8 cellular contexts compared by ENCODE assay signal in the genomic region with DNA sequence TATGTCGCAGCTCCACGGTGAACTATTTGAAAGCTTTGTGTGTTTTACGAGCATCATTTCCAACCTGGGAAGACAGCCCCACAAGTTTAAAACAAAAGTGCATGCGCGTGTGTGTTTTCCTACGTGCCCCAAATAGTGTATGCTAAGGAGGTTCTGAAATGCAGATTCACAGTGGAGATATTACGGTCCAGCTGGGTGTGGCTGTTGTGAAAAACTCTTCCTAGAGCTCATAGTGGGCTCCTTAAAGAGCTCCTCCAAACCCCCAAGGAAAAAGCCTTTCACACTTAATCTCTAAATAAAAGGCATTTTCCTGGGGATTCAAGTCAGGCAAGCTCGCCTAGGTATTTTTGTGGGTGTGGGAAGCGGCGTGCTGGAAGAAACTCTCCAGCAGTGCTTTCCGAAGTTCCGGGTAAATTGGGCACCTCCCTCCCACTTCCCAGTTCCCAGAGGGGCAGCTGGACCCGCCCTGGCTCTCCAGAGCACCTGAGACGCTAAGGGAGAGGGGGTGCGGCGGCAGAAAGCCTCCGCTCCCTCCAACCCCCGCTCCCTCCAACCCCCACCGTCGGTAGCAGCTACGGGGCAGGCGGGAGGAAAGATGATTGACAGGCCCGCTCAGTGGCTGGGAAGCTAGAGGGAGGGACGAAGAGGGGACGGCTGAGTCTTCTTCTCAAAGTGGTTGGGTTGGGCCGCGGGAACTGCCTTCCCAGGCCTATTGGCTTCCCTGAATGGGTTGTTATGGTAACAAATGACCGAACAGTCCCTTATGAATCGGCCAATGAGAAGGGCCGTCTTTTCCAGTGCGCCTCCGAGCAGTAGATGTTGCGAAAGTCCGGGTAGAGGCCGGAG. TPM values are rescaled to one million over a fixed set of nuclear protein-coding genes. Genes with fewer than 3 reads are reported as not detected.
DNase-seq lines count a peak whose midpoint lies in the region; ATAC-seq and TF ChIP-seq lines count a peak whose summit lies in the region.

No MANE protein-coding gene starts in this region.

- peak overlapping the region; percentile 92 for H3K27ac ChIP-seq in suprapubic skin

- no peak for TF ChIP-seq CTCF in fibroblast of the aortic adventitia (IDR thresholded peaks at IDR 0.05; ENCODE audit: insufficient read depth, low read length)
- no peak for TF ChIP-seq CTCF in suprapubic skin (IDR thresholded peaks at IDR 0.05)

- no peaks in the 10 kb centered on the region for H3K9me3 Mint-ChIP-seq in natural killer cell treated with Interleukin-12 subunit alpha and Interleukin-12 subunit beta and Interleukin-15 and Interleukin-18, amount 100 ng/mL, for 72 hours

- H3K4me1 ChIP-seq in suprapubic skin = peaks cover 16% of the 10 kb centered on the region

- TF ChIP-seq POLR2A in suprapubic skin (IDR thresholded peaks at IDR 0.05) = peak; percentile 32 to 51

- no peaks in the 10 kb centered on the region for H3K27me3 ChIP-seq in suprapubic skin

- H3K27me3 Mint-ChIP-seq in natural killer cell treated with Interleukin-12 subunit alpha and Interleukin-12 subunit beta and Interleukin-15 and Interleukin-18, amount 100 ng/mL, for 72 hours = no peaks in the 10 kb centered on the region

- H3K27ac Mint-ChIP-seq in natural killer cell treated with Interleukin-12 subunit alpha and Interleukin-12 subunit beta and Interleukin-15 and Interleukin-18, amount 100 ng/mL, for 72 hours = peak overlapping the region; percentile 91 to 99

- no peaks in the 10 kb centered on the region for H3K9me3 ChIP-seq in suprapubic skin

- peak; percentile 96 to 97 for ATAC-seq in natural killer cell treated with Interleukin-12 subunit alpha and Interleukin-12 subunit beta and Interleukin-15 and Interleukin-18, amount 100 ng/mL, for 72 hours

- DNase-seq in EL (peak; percentile 100), GOT3 (lab: John Stamatoyannopoulos, UW) (peak; percentile 83), LHCN-M2 (ENCODE audit: low read depth) (peak; percentile 100), RKO (ENCODE audit: low spot score) (peak; percentile 100), activated gamma-delta T cell treated with Interleukin-2 at 50 U/mL for 16 hours (peak; percentile 98), fibroblast of the aortic adventitia (ENCODE audit: low read depth) (peak; percentile 100), suprapubic skin (ENCODE audit: low spot score in 2 of 2) (peak; percentile 99 to 100)
- DNase-seq in natural killer cell treated with Interleukin-12 subunit alpha and Interleukin-12 subunit beta and Interleukin-15 and Interleukin-18, amount 100 ng/mL, for 72 hours (ENCODE audit: low spot score) = peak; percentile 99

- peaks cover 29% of the 10 kb centered on the region for H3K36me3 Mint-ChIP-seq in natural killer cell treated with Interleukin-12 subunit alpha and Interleukin-12 subunit beta and Interleukin-15 and Interleukin-18, amount 100 ng/mL, for 72 hours

- peak overlapping the region; percentile 78 for H3K4me3 ChIP-seq in fibroblast of the aortic adventitia (ENCODE audit: low read depth, low read length)
- H3K4me3 ChIP-seq in suprapubic skin = peak overlapping the region; percentile 93

- peak overlapping the region; percentile 98 for H3K4me3 Mint-ChIP-seq in natural killer cell treated with Interleukin-12 subunit alpha and Interleukin-12 subunit beta and Interleukin-15 and Interleukin-18, amount 100 ng/mL, for 72 hours

- no peak for TF ChIP-seq EP300 in suprapubic skin (IDR thresholded peaks at IDR 0.05)

- H3K36me3 ChIP-seq in suprapubic skin = no peaks in the 10 kb centered on the region

- 0% methylated on average over 28 of the region's 35 CpGs for WGBS in suprapubic skin

- H3K4me1 Mint-ChIP-seq in natural killer cell treated with Interleukin-12 subunit alpha and Interleukin-12 subunit beta and Interleukin-15 and Interleukin-18, amount 100 ng/mL, for 72 hours (ENCODE audit: low read depth in 2 of 2) = peaks cover 22 to 29% of the 10 kb centered on the region in 2 donors

RNA-seq across cellular contexts. Expression of a gene that starts 0.6 kb away (rescaled TPM):
- total RNA-seq in LHCN-M2 (2014; rRNA removed) (37.2 and 42.6 TPM in 2 replicates), fibroblast of the aortic adventitia (ENCODE audit: low replicate concordance) (47.7 and 49.2 TPM in 2 replicates), suprapubic skin (100 to 1,000 TPM in 2 of 4 donors, 10 to 100 TPM in 2; 89.1 to 185 (median 117) TPM)
- polyA plus RNA-seq in LHCN-M2 (2012) = 11.5 TPM
- total RNA-seq in natural killer cell treated with Interleukin-12 subunit alpha and Interleukin-12 subunit beta and Interleukin-15 and Interleukin-18, amount 100 ng/mL, for 72 hours = 10 to 100 TPM; 63.4 to 74.3 TPM

RNA-seq across cellular contexts. Expression of a gene that starts 37.1 kb away (rescaled TPM):
- total RNA-seq in LHCN-M2 (2014; rRNA removed) = 6.7 and 7.9 TPM in 2 replicates
- polyA plus RNA-seq in LHCN-M2 (2012) = 4.5 TPM
- total RNA-seq in fibroblast of the aortic adventitia (ENCODE audit: low replicate concordance) = 8.3 and 9.5 TPM in 2 replicates
- 10 to 100 TPM in 1 of 2 donors, 1 to 10 TPM in 1; 4.3 to 10.5 TPM for total RNA-seq in natural killer cell treated with Interleukin-12 subunit alpha and Interleukin-12 subunit beta and Interleukin-15 and Interleukin-18, amount 100 ng/mL, for 72 hours
- 10 to 100 TPM in 2 of 4 donors, 1 to 10 TPM in 2; 7.2 to 12.6 (median 10.5) TPM for total RNA-seq in suprapubic skin

Comparison
In these comparisons a context has a peak if more than half of its experiments do, and no peak if none do; other contexts are left out.
1. Peak in every context shown above with its lines: DNase-seq, ATAC-seq, H3K4me3 ChIP-seq and H3K27ac ChIP-seq.